Comparison of ENCODE assay signal across 18 cellular contexts in genomic region chr13:74919914-74920313, GRCh38.
"Had no signal": no experiment of that assay in that cellular context is flagged by ENCODE, and none has a peak within 500 bp of the region (broad histone marks: within the 10 kb centered on the region; RNA-seq: fewer than 3 reads in every experiment).

No MANE protein-coding gene starts in this region.

- DNase-seq: activated CD4-positive, alpha-beta T cell treated with anti-CD3 and anti-CD28 coated beads for 1 hour; activated CD4-positive, alpha-beta T cell treated with anti-CD3 and anti-CD28 coated beads, Interleukin-2, amount 50 U/mL, for 4 hours; activated naive CD4-positive, alpha-beta T cell; activated T-cell treated with anti-CD3 and anti-CD28 coated beads for 4 hours; anterior cingulate cortex; brain microvascular endothelial cell; cortex of kidney; effector CD4-positive, alpha-beta T cell; esophagus squamous epithelium; left ventricle myocardium superior; mucosa of descending colon; naive thymus-derived CD4-positive, alpha-beta T cell; occipital lobe; right cardiac atrium; stimulated activated naive CD8-positive, alpha-beta T cell treated with anti-CD3 and anti-CD28 coated beads, Interleukin-15, amount 100 ng/mL, for 72 hours; T1000; upper lobe of right lung had no signal

- ATAC-seq: left ventricle myocardium superior; mucosa of descending colon; naive thymus-derived CD4-positive, alpha-beta T cell; right cardiac atrium; stimulated activated naive CD8-positive, alpha-beta T cell treated with anti-CD3 and anti-CD28 coated beads, Interleukin-15, amount 100 ng/mL, for 72 hours; upper lobe of right lung had no signal

- H3K4me3 Mint-ChIP-seq: memory B cell; naive thymus-derived CD4-positive, alpha-beta T cell; stimulated activated naive CD8-positive, alpha-beta T cell treated with anti-CD3 and anti-CD28 coated beads, Interleukin-15, amount 100 ng/mL, for 72 hours had no signal

- H3K4me1 Mint-ChIP-seq: memory B cell; naive thymus-derived CD4-positive, alpha-beta T cell; stimulated activated naive CD8-positive, alpha-beta T cell treated with anti-CD3 and anti-CD28 coated beads, Interleukin-15, amount 100 ng/mL, for 72 hours had no signal

- H3K36me3 Mint-ChIP-seq: memory B cell; naive thymus-derived CD4-positive, alpha-beta T cell had no signal

- H3K27me3 Mint-ChIP-seq: memory B cell; stimulated activated naive CD8-positive, alpha-beta T cell treated with anti-CD3 and anti-CD28 coated beads, Interleukin-15, amount 100 ng/mL, for 72 hours had no signal

- H3K27ac Mint-ChIP-seq: memory B cell; naive thymus-derived CD4-positive, alpha-beta T cell; stimulated activated naive CD8-positive, alpha-beta T cell treated with anti-CD3 and anti-CD28 coated beads, Interleukin-15, amount 100 ng/mL, for 72 hours had no signal
